ENCODE assay signal across 7 cellular contexts in genomic region chr12:98954506-98954905, GRCh38.
"Had no signal": no experiment of that assay in that cellular context is flagged by ENCODE, and none has a peak within 500 bp of the region (broad histone marks: within the 10 kb centered on the region; RNA-seq: fewer than 3 reads in every experiment).

No MANE protein-coding gene starts in this region.

- FAIRE-seq: HTR-8/SVneo, K562 had no signal

- H3K4me1 Mint-ChIP-seq: IgD-negative memory B cell had no signal

- H3K27ac ChIP-seq: HL-60, KMS-11 had no signal

- H3K4me3 Mint-ChIP-seq: IgD-negative memory B cell had no signal

- H3K4me3 ChIP-seq: K562 had no signal

- H3K9ac ChIP-seq: KMS-11 had no signal

- DNase-seq: IMR-90, KG1 had no signal

- H3K27ac Mint-ChIP-seq: IgD-negative memory B cell had no signal

- H3K4me2 ChIP-seq: KMS-11 had no signal
